In genomic region chr10:124705021-124705740, GRCh38 we compare ENCODE assay signal across 10 cellular contexts. TPM values are rescaled to one million over a fixed set of nuclear protein-coding genes. Genes with fewer than 3 reads are reported as not detected.
A peak's percentile ranks its signal among the peaks of the same experiment; 100 is the strongest.
DNase-seq lines count a peak whose midpoint lies in the region; ATAC-seq and TF ChIP-seq lines count a peak whose summit lies in the region.
"Had no signal": no experiment of that assay in that cellular context is flagged by ENCODE, and none has a peak within 500 bp of the region (broad histone marks: within the 10 kb centered on the region; RNA-seq: fewer than 3 reads in every experiment).

No MANE protein-coding gene starts in this region.

- no peaks in the 10 kb centered on the region for H3K36me3 Mint-ChIP-seq in natural killer cell

- H3K36me3 ChIP-seq in BLaER1 treated with 17β-estradiol and CSF1 and Interleukin-3, amounts not matched to agents 10 nM and 100 nM: peaks cover 12 to 50% (median 33%) of the 10 kb centered on the region in 11 experiments; a peak in 17 of 22 replicates
- peaks cover 16 to 33% of the 10 kb centered on the region in 2 experiments for H3K36me3 ChIP-seq in trophoblast cell (ENCODE audit: control insufficient read depth in 1 of 2, insufficient read depth in 2 of 2, low read length in 2 of 2)

- peak; percentile 47 for DNase-seq in amniotic epithelial cell (ENCODE audit: low read depth)
- no peak for DNase-seq in natural killer cell
- DNase-seq in trophoblast cell: no peak
- DNase-seq in stimulated activated CD4-positive, alpha-beta T cell treated with anti-CD3 and anti-CD28 coated beads, Interleukin-12 subunit alpha, Interleukin-12 subunit beta, amount 100 ng/mL, for 4 hours: no peak
- no peak for DNase-seq in NCI-H2107 treated with DMSO at 0.1 percent for 48 hours (lab: John Stamatoyannopoulos, UW; ENCODE audit: unreplicated experiment)
- DNase-seq: activated gamma-delta T cell treated with Interleukin-2 at 50 U/mL for 16 hours, SW 1271 had no signal

- H3K4me1 Mint-ChIP-seq in natural killer cell: peaks cover 91 to 94% of the 10 kb centered on the region in 2 donors

- H3K27ac Mint-ChIP-seq in natural killer cell: peak overlapping the region; percentile 89 to 95

- H3K4me1 ChIP-seq in BLaER1 treated with 17β-estradiol and CSF1 and Interleukin-3, amounts not matched to agents 10 nM and 100 nM: peaks cover 100% of the 10 kb centered on the region in 10 experiments
- H3K4me1 ChIP-seq in trophoblast cell (ENCODE audit: control insufficient read depth in 1 of 2, insufficient read depth in 2 of 2, low read length in 2 of 2): peaks cover 12 to 18% of the 10 kb centered on the region in 2 experiments

- H2AK5ac ChIP-seq in trophoblast cell (ENCODE audit: low read length): no peak overlapping the region

- peak overlapping the region; percentile 84 to 97 (median 91) for H3K4me2 ChIP-seq in BLaER1 treated with 17β-estradiol and CSF1 and Interleukin-3, amounts not matched to agents 10 nM and 100 nM
- H3K4me2 ChIP-seq in trophoblast cell (ENCODE audit: low read length): no peak overlapping the region

- no peak overlapping the region for H3K23ac ChIP-seq in trophoblast cell (ENCODE audit: low read length)

- no peak overlapping the region for H3K14ac ChIP-seq in trophoblast cell (ENCODE audit: low read length)

- H2BK12ac ChIP-seq in trophoblast cell (ENCODE audit: low read length): no peak overlapping the region

- no peaks in the 10 kb centered on the region for H3K9me3 ChIP-seq in BLaER1 treated with 17β-estradiol and CSF1 and Interleukin-3, amounts not matched to agents 10 nM and 100 nM (replicated peaks in 1 of 11)
- H3K9me3 ChIP-seq in trophoblast cell (ENCODE audit: insufficient read depth, low read depth, low read length): no peaks in the 10 kb centered on the region

- peak overlapping the region; percentile 20 to 78 (median 52); a peak in 19 of 22 replicates for H3K9ac ChIP-seq in BLaER1 treated with 17β-estradiol and CSF1 and Interleukin-3, amounts not matched to agents 10 nM and 100 nM
- no peak overlapping the region for H3K9ac ChIP-seq in trophoblast cell (ENCODE audit: low read length)

- intact Hi-C loops in natural killer cell (cut with micrococcal nuclease): no loop called here

- ATAC-seq in HG03442 (IDR thresholded peaks at IDR 0.05; ENCODE audit: unreplicated experiment) (peak; percentile 39), natural killer cell (peak in 2 of 3 donors; percentile 30 to 44), HG02642 (IDR thresholded peaks at IDR 0.05; ENCODE audit: poor library complexity, unreplicated experiment) (no peak)

- H4K12ac ChIP-seq in trophoblast cell (ENCODE audit: low read depth, low read length): no peak overlapping the region

- WGBS in trophoblast cell (ENCODE audit: extremely low coverage, insufficient coverage, insufficient read length): no CpG with 5 or more reads among the region's 13 CpGs

- H2BK120ac ChIP-seq in trophoblast cell (ENCODE audit: insufficient read depth, low read length, poor library complexity): no peak overlapping the region

- no peaks in the 10 kb centered on the region for H3K27me3 ChIP-seq in BLaER1 treated with 17β-estradiol and CSF1 and Interleukin-3, amounts not matched to agents 10 nM and 100 nM
- no peaks in the 10 kb centered on the region for H3K27me3 ChIP-seq in trophoblast cell (ENCODE audit: insufficient read depth, low read length)

- H4K91ac ChIP-seq in trophoblast cell (ENCODE audit: low read depth, low read length): no peak overlapping the region

- H3K27ac ChIP-seq in BLaER1 treated with 17β-estradiol and CSF1 and Interleukin-3, amounts not matched to agents 10 nM and 100 nM: peak overlapping the region; percentile 36 to 88 (median 65); a peak in 20 of 22 replicates
- H3K27ac ChIP-seq in trophoblast cell (ENCODE audit: low read depth, low read length): no peak overlapping the region

- H3K4me3 Mint-ChIP-seq in natural killer cell: peak overlapping the region; percentile 35

- H3K4me3 ChIP-seq in BLaER1 treated with 17β-estradiol and CSF1 and Interleukin-3, amounts not matched to agents 10 nM and 100 nM: peak overlapping the region in 1 of 10 experiments; percentile 17; a peak in 1 of 20 replicates
- H3K4me3 ChIP-seq in trophoblast cell (ENCODE audit: low read depth, low read length): no peak overlapping the region

- peaks cover 0 to 85% (median 49%) of the 10 kb centered on the region in 11 experiments; a peak in 16 of 22 replicates for H4K20me1 ChIP-seq in BLaER1 treated with 17β-estradiol and CSF1 and Interleukin-3, amounts not matched to agents 10 nM and 100 nM

- H3K27me3 Mint-ChIP-seq in natural killer cell (ENCODE audit: low read depth in 2 of 2): no peaks in the 10 kb centered on the region

- H3K9me3 Mint-ChIP-seq in natural killer cell: no peaks in the 10 kb centered on the region

- no peak overlapping the region for H3K4ac ChIP-seq in trophoblast cell (ENCODE audit: low read depth, low read length)

- no peaks in the 10 kb centered on the region for H3K79me2 ChIP-seq in trophoblast cell (ENCODE audit: control insufficient read depth, insufficient read depth, low read length, poor library complexity)

- no peak overlapping the region for H2BK5ac ChIP-seq in trophoblast cell (ENCODE audit: low read depth, low read length, poor library complexity)

- no peak for TF ChIP-seq CTCF in natural killer cell (IDR thresholded peaks at IDR 0.05)

- no peak overlapping the region for H2AFZ ChIP-seq in trophoblast cell (ENCODE audit: insufficient read depth, low read length, poor library complexity)

- no peaks in the 10 kb centered on the region for H3K79me1 ChIP-seq in trophoblast cell (ENCODE audit: low read length)

- H4K8ac ChIP-seq in trophoblast cell (ENCODE audit: low read depth, low read length): no peak overlapping the region

- no peak overlapping the region for H3K18ac ChIP-seq in trophoblast cell (ENCODE audit: low read length)

RNA-seq across cellular contexts. Expression of gene FAM53B, which starts 39.0 kb away (rescaled TPM):
- total RNA-seq in natural killer cell: 100 to 1,000 TPM in 2 of 3 donors, 10 to 100 TPM in 1; 77.4 to 172 (median 121) TPM
- polyA plus RNA-seq in trophoblast cell (2013): 5.8 and 6.2 TPM in 2 replicates
